Comparison of ENCODE assay signal across 8 cellular contexts in the genomic region with DNA sequence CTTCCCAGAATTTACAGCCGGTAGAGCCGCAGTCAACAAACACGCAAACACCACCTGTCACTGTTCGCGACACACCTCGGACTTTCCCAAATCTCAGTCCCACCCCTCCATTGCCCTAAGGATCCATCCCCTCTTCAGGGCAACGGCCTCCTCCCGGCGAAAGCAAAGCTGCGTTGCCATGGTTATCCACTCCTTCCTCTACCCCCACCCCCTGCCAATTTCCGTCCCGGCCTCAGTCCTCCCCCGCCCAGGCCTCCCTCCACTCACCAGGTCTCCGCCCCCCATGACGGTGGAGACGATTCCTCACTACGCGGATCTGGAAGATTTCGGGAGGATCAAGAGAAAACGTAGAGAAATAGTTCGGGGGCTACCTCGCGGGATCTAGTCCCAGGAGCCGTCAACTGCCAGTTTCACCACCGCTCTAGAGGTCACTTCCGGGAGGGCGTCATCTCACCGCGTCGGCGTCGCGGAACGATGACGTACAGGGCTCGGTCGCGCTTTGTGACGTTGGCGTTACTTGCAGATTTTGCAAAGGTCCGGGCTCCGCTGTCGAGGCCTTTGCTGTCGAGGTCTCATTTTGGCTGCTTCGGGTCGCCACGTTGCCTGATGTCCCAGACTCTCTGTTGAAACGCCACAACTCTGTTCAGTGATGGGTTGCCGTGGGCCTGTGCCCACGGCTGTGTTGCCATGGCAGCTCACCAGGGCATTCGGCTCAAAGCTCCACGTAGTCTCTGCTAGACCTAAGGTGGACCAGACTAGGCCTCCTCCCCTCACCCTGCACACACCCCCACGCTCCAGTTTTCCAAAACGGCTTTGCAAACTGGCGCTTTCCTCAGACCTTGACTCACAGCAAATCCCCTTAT. TPM values are rescaled to one million over a fixed set of nuclear protein-coding genes. Genes with fewer than 3 reads are reported as not detected.
DNase-seq lines count a peak whose midpoint lies in the region; ATAC-seq and TF ChIP-seq lines count a peak whose summit lies in the region.

A gene (minus strand): TSS at position 423 of the 863 bp plus-strand sequence. CDS start 138 bp downstream, at position 285.

- H3K36me3 Mint-ChIP-seq in activated naive CD8-positive, alpha-beta T cell treated with anti-CD3 and anti-CD28 coated beads, Interleukin-2, amount 50 U/mL, for 24 hours (ENCODE audit: low read depth): peaks cover 22% of the 10 kb centered on the region

- peaks cover 28% of the 10 kb centered on the region for H3K4me1 Mint-ChIP-seq in activated naive CD8-positive, alpha-beta T cell treated with anti-CD3 and anti-CD28 coated beads, Interleukin-2, amount 50 U/mL, for 24 hours

- H3K27me3 ChIP-seq in cardiac muscle cell (no peaks in the 10 kb centered on the region), parathyroid adenoma (ENCODE audit: control insufficient read depth, insufficient read depth, low read length) (no peaks in the 10 kb centered on the region), tibial artery (no peaks in the 10 kb centered on the region)

- H3K36me3 ChIP-seq in cardiac muscle cell (peaks cover 9% of the 10 kb centered on the region), parathyroid adenoma (ENCODE audit: control insufficient read depth, insufficient read depth, low read length) (no peaks in the 10 kb centered on the region), tibial artery (peaks cover 6 to 20% (median 12%) of the 10 kb centered on the region in 3 donors)

- peak; percentile 95 for DNase-seq in GM10248 (ENCODE audit: extremely low spot score)
- DNase-seq in NCI-H1436 (lab: John Stamatoyannopoulos, UW): peak; percentile 93
- peak; percentile 89 for DNase-seq in SW480 (ENCODE audit: low spot score)
- peak; percentile 97 for DNase-seq in activated naive CD8-positive, alpha-beta T cell treated with anti-CD3 and anti-CD28 coated beads, Interleukin-2, amount 50 U/mL, for 24 hours
- DNase-seq in cardiac muscle cell (ENCODE audit: low read depth in 1 of 2, low spot score in 1 of 2): peak; percentile 88 to 97
- DNase-seq in tibial artery: peak; percentile 93 to 98

- CTCF ChIA-PET in GM10248 (lab: Yijun Ruan, JAX): no interaction called here

- H3K27me3 Mint-ChIP-seq in activated naive CD8-positive, alpha-beta T cell treated with anti-CD3 and anti-CD28 coated beads, Interleukin-2, amount 50 U/mL, for 24 hours: peaks cover 5% of the 10 kb centered on the region

- peak within 1 kb of the TSS; percentile 98 for H3K4me3 Mint-ChIP-seq in activated naive CD8-positive, alpha-beta T cell treated with anti-CD3 and anti-CD28 coated beads, Interleukin-2, amount 50 U/mL, for 24 hours

- H3K9me3 ChIP-seq in cardiac muscle cell (ENCODE audit: low read depth) (no peaks in the 10 kb centered on the region), parathyroid adenoma (ENCODE audit: control insufficient read depth, low read length) (no peaks in the 10 kb centered on the region), tibial artery (no peaks in the 10 kb centered on the region)

- peak; percentile 90 for ATAC-seq in HG02678 (IDR thresholded peaks at IDR 0.05; ENCODE audit: unreplicated experiment)
- peak; percentile 89 for ATAC-seq in activated naive CD8-positive, alpha-beta T cell treated with anti-CD3 and anti-CD28 coated beads, Interleukin-2, amount 50 U/mL, for 24 hours

- peak within 1 kb of the TSS; percentile 88 for H3K4me3 ChIP-seq in cardiac muscle cell
- peak within 1 kb of the TSS; percentile 100 for H3K4me3 ChIP-seq in parathyroid adenoma (ENCODE audit: low read depth, low read length)
- H3K4me3 ChIP-seq in tibial artery: peak within 1 kb of the TSS; percentile 72 to 83

- peak within 1 kb of the TSS; percentile 99 for H3K27ac Mint-ChIP-seq in activated naive CD8-positive, alpha-beta T cell treated with anti-CD3 and anti-CD28 coated beads, Interleukin-2, amount 50 U/mL, for 24 hours

- POLR2A ChIA-PET in GM10248 (lab: Yijun Ruan, JAX): interaction anchor here (0.6 to 1.4 kb wide), 2 partner anchors 29 to 69 kb away, joined by 3 to 5 read pairs; a partner anchor contains a TSS

- H3K4me1 ChIP-seq in cardiac muscle cell (ENCODE audit: low read depth): peaks cover 3% of the 10 kb centered on the region
- peaks cover 4% of the 10 kb centered on the region for H3K4me1 ChIP-seq in parathyroid adenoma
- H3K4me1 ChIP-seq in tibial artery: peaks cover 0 to 22% (median 17%) of the 10 kb centered on the region in 4 donors

- H2AFZ ChIP-seq in parathyroid adenoma: peak within 1 kb of the TSS; percentile 96

- intact Hi-C loops in tibial artery (cut with DNase I; ENCODE audit: low total_unique reads): no loop called here

- no peaks in the 10 kb centered on the region for H3K9me3 Mint-ChIP-seq in activated naive CD8-positive, alpha-beta T cell treated with anti-CD3 and anti-CD28 coated beads, Interleukin-2, amount 50 U/mL, for 24 hours

- H3K4me2 ChIP-seq in parathyroid adenoma (ENCODE audit: low read length): peak within 1 kb of the TSS; percentile 99

- peak within 1 kb of the TSS; percentile 82 for H3K9ac ChIP-seq in parathyroid adenoma

- H3K79me2 ChIP-seq in parathyroid adenoma: peaks cover 45% of the 10 kb centered on the region

- H3K27ac ChIP-seq in cardiac muscle cell (peak within 1 kb of the TSS; percentile 98), parathyroid adenoma (peak within 1 kb of the TSS; percentile 94), tibial artery (peak within 1 kb of the TSS; percentile 92 to 95)

- no peak for TF ChIP-seq CTCF in GM10248 (IDR thresholded peaks at IDR 0.05; ENCODE audit: control extremely low read depth, extremely low read depth, low read depth, missing control alignments)
- TF ChIP-seq CTCF in cardiac muscle cell (IDR thresholded peaks at IDR 0.05; ENCODE audit: low read depth, low read length): no peak
- no peak for TF ChIP-seq CTCF in parathyroid adenoma (IDR thresholded peaks at IDR 0.05)
- peak in 1 of 2 experiments; percentile 5 for TF ChIP-seq CTCF in tibial artery (IDR thresholded peaks at IDR 0.05)

RNA-seq across cellular contexts. Expression of the gene that starts here (rescaled TPM):
- 6.4 and 14.6 TPM in 2 replicates for total RNA-seq in cardiac muscle cell
- 9.4 and 19.9 TPM in 2 replicates for polyA plus RNA-seq in cardiac muscle cell

Comparison
In these comparisons a context has a peak if more than half of its experiments do, and no peak if none do; other contexts are left out.
1. Peak in every context shown above with its lines: DNase-seq, ATAC-seq, H3K4me3 ChIP-seq and H3K27ac ChIP-seq.